Comparison of ENCODE assay signal across 20 cellular contexts in the genomic region with DNA sequence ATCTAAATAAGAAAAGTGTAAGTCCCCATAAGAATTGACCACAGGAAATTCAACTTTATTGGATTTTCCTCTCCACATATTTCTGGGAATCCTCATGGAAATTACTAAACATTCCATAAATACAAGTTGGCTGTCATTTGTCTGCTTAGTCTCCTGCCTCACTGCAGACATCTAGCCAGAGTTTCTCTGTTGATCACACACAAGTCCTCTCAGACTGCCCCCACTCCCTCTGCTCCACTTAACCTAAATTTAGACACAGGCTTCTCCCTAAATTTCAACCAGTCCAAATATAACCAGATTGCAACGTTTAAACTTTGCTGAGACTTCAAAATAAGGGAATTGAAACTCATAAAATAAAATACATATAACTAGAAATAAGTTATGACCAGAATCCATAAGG.
"Had no signal": no experiment of that assay in that cellular context is flagged by ENCODE, and none has a peak within 500 bp of the region (broad histone marks: within the 10 kb centered on the region; RNA-seq: fewer than 3 reads in every experiment).

No MANE protein-coding gene starts in this region.

- H3K27me3 ChIP-seq: left lung, stomach, suprapubic skin, tibial nerve had no signal

- H3K4me3 ChIP-seq: left lung, stomach, suprapubic skin, tibial nerve had no signal

- H3K27me3 Mint-ChIP-seq: activated CD4-positive, alpha-beta T cell treated with anti-CD3 and anti-CD28 coated beads for 36 hours; activated naive CD8-positive, alpha-beta T cell; natural killer cell treated with Interleukin-12 subunit alpha and Interleukin-12 subunit beta and Interleukin-15 and Interleukin-18, amount 100 ng/mL, for 72 hours; progenitor cell of endocrine pancreas had no signal

- H3K27ac ChIP-seq: epithelial cell of prostate, left lung, stomach, suprapubic skin, tibial nerve had no signal

- H3K27ac Mint-ChIP-seq: activated CD4-positive, alpha-beta T cell treated with anti-CD3 and anti-CD28 coated beads for 36 hours; activated naive CD8-positive, alpha-beta T cell; activated T-helper 2 cell treated with anti-CD3 and anti-CD28 coated beads, Interferon-gamma antibody, Interleukin-2, Interleukin-4, amounts not matched to agents 10 μg/mL and 5 μg/mL and 100 μg/mL, durations not matched to agents 14 hours and 24 hours and 36 hours; natural killer cell treated with Interleukin-12 subunit alpha and Interleukin-12 subunit beta and Interleukin-15 and Interleukin-18, amount 100 ng/mL, for 72 hours; progenitor cell of endocrine pancreas; WTC11 had no signal

- H3K9me3 Mint-ChIP-seq: activated T-helper 2 cell treated with anti-CD3 and anti-CD28 coated beads, Interferon-gamma antibody, Interleukin-2, Interleukin-4, amounts not matched to agents 10 μg/mL and 5 μg/mL and 100 μg/mL, durations not matched to agents 14 hours and 24 hours and 36 hours; WTC11 had no signal

- H3K4me1 Mint-ChIP-seq: activated CD4-positive, alpha-beta T cell treated with anti-CD3 and anti-CD28 coated beads for 36 hours had no signal

- H3K9me3 ChIP-seq: left lung, stomach, suprapubic skin, tibial nerve had no signal

- H3K4me1 ChIP-seq: left lung, stomach, suprapubic skin, tibial nerve had no signal

- H3K4me3 Mint-ChIP-seq: activated CD4-positive, alpha-beta T cell treated with anti-CD3 and anti-CD28 coated beads for 36 hours; activated naive CD8-positive, alpha-beta T cell; activated T-cell treated with anti-CD3 and anti-CD28 coated beads, Interleukin-2, amount 50 U/mL, for 4 hours; natural killer cell treated with Interleukin-12 subunit alpha and Interleukin-12 subunit beta and Interleukin-15 and Interleukin-18, amount 100 ng/mL, for 72 hours; WTC11 had no signal

- DNase-seq: activated CD4-positive, alpha-beta T cell treated with anti-CD3 and anti-CD28 coated beads for 36 hours; activated CD4-positive, alpha-beta T cell treated with anti-CD3 and anti-CD28 coated beads, Interleukin-2, amount 50 U/mL, for 4 hours; activated CD8-positive, alpha-beta memory T cell treated with anti-CD3 and anti-CD28 coated beads, Interleukin-2, amount 50 U/mL, for 48 hours; activated naive CD4-positive, alpha-beta T cell; activated T-cell treated with anti-CD3 and anti-CD28 coated beads, Interleukin-2, amount 50 U/mL, for 4 hours; left lung; mammary epithelial cell; midbrain; retina; stimulated activated CD4-positive, alpha-beta T cell treated with anti-CD3 and anti-CD28 coated beads, Interleukin-1b, Interleukin-23, amount 100 ng/mL, for 48 hours; stomach; T-helper 1 cell had no signal

- ATAC-seq: activated CD4-positive, alpha-beta T cell treated with anti-CD3 and anti-CD28 coated beads for 36 hours; activated T-cell treated with anti-CD3 and anti-CD28 coated beads, Interleukin-2, amount 50 U/mL, for 4 hours; left lung; natural killer cell treated with Interleukin-12 subunit alpha and Interleukin-12 subunit beta and Interleukin-15 and Interleukin-18, amount 100 ng/mL, for 72 hours; WTC11 had no signal

- H3K36me3 Mint-ChIP-seq: activated naive CD8-positive, alpha-beta T cell; natural killer cell treated with Interleukin-12 subunit alpha and Interleukin-12 subunit beta and Interleukin-15 and Interleukin-18, amount 100 ng/mL, for 72 hours; WTC11 had no signal

- H3K36me3 ChIP-seq: left lung, stomach, suprapubic skin, tibial nerve had no signal
